ENCODE assay signal across 11 cellular contexts in genomic region chr12:4308334-4308960, GRCh38. TPM values are rescaled to one million over a fixed set of nuclear protein-coding genes. Genes with fewer than 3 reads are reported as not detected.
A peak's percentile ranks its signal among the peaks of the same experiment; 100 is the strongest.
DNase-seq lines count a peak whose midpoint lies in the region; ATAC-seq, FAIRE-seq and TF ChIP-seq lines count a peak whose summit lies in the region.
"Had no signal": no experiment of that assay in that cellular context is flagged by ENCODE, and none has a peak within 500 bp of the region (broad histone marks: within the 10 kb centered on the region; RNA-seq: fewer than 3 reads in every experiment).

No MANE protein-coding gene starts in this region.

- H3K36me3 Mint-ChIP-seq in CD4-positive, CD25-positive, alpha-beta regulatory T cell, result peaks cover 20% of the 10 kb centered on the region

- peak overlapping the region; percentile 19 for H3K4ac ChIP-seq in H1 (replicated peaks; ENCODE audit: insufficient read length, low read depth, low read length)
- no peak overlapping the region for H3K4ac ChIP-seq in neuronal stem cell (ENCODE audit: low read length)

- whole genome bisulfite sequencing in H1 (ENCODE audit: extremely low coverage in 1 of 2, insufficient coverage in 1 of 2, insufficient read length in 1 of 2, insufficient replicate concordance in 2 of 2, low coverage in 1 of 2, low lambda C conversion rate in 2 of 2, missing lambda C conversion rate in 1 of 2), 2 experiments, result 89% methylated on average over 10 of the region's 14 CpGs; no CpG with 5 or more reads in 1 of the 2 experiments
- no CpG with 5 or more reads among the region's 14 CpGs for WGBS in neuronal stem cell (ENCODE audit: extremely low coverage in 2 of 2, insufficient read length in 2 of 2, insufficient replicate concordance in 1 of 2), 2 donors

- no peaks in the 10 kb centered on the region for H3K4me1 ChIP-seq in CD4-positive, CD25-positive, alpha-beta regulatory T cell (ENCODE audit: control insufficient read depth, insufficient read depth, low read length, poor library complexity, severe bottlenecking)
- peaks cover 19% of the 10 kb centered on the region for H3K4me1 ChIP-seq in HUES6 (ENCODE audit: control insufficient read depth, insufficient read depth, low read length)
- H3K4me1 ChIP-seq in H1 (replicated peaks in 1 of 4; ENCODE audit: control insufficient read depth in 3 of 4, insufficient read depth in 4 of 4, low read length in 3 of 4), result peaks cover 3 to 10% (median 6%) of the 10 kb centered on the region in 4 experiments; a peak in 6 of 7 replicates
- H3K4me1 ChIP-seq in neuronal stem cell (ENCODE audit: control insufficient read depth in 2 of 2, insufficient read depth in 1 of 2, low read depth in 1 of 2, low read length in 2 of 2), result peaks cover 13% of the 10 kb centered on the region in 2 donors

- no peak overlapping the region for H3K27ac ChIP-seq in CD4-positive, CD25-positive, alpha-beta regulatory T cell (ENCODE audit: insufficient read depth, low read length, poor library complexity, severe bottlenecking)
- H3K27ac ChIP-seq in HUES6 (ENCODE audit: low read depth, low read length) (no peak overlapping the region; the same call in 1 of the 2 replicates), H1 (ENCODE audit: low read depth, low read length) (no peak overlapping the region), neuronal stem cell (replicated peaks; ENCODE audit: low read length) (peak overlapping the region; percentile 17)

- H3K9me3 Mint-ChIP-seq in CD4-positive, CD25-positive, alpha-beta regulatory T cell, result no peaks in the 10 kb centered on the region

- peak overlapping the region; percentile 73 for H3K9ac ChIP-seq in HUES6 (ENCODE audit: low read length)
- H3K9ac ChIP-seq in H1 (replicated peaks in 1 of 4; ENCODE audit: extremely low read depth in 1 of 4, low read depth in 3 of 4, low read length in 3 of 4), result no peak overlapping the region
- H3K9ac ChIP-seq in neuronal stem cell (ENCODE audit: low read depth, low read length, poor library complexity), result no peak overlapping the region

- ATAC-seq in CD4-positive, CD25-positive, alpha-beta regulatory T cell (ENCODE audit: low read depth in 2 of 2), result no peak
- ATAC-seq in GM21786 (IDR thresholded peaks at IDR 0.05; ENCODE audit: unreplicated experiment) (no peak), GM21526 (IDR thresholded peaks at IDR 0.05; ENCODE audit: low FRiP score, unreplicated experiment) (no peak)

- no peak for FAIRE-seq in H1 (lab: Jason Lieb, UNC)

- H3K4me3 Mint-ChIP-seq in CD4-positive, CD25-positive, alpha-beta regulatory T cell, result peak overlapping the region in 1 of 4 donors; percentile 43

- no peak for DNase-seq in CD4-positive, CD25-positive, alpha-beta regulatory T cell
- DNase-seq in H1 (ENCODE audit: low read depth in 1 of 2, low spot score in 2 of 2), result no peak
- no peak for DNase-seq in neuronal stem cell (ENCODE audit: low spot score)
- DNase-seq in glomerular visceral epithelial cell (ENCODE audit: extremely low spot score), result no peak
- no peak for DNase-seq in ureter (ENCODE audit: low spot score)
- DNase-seq: activated CD4-positive, alpha-beta T cell treated with anti-CD3 and anti-CD28 coated beads, Interleukin-2, amount 50 U/mL, for 48 hours; stimulated activated CD4-positive, alpha-beta T cell treated with anti-CD3 and anti-CD28 coated beads, Interleukin-1b, Interleukin-23, amount 100 ng/mL, for 48 hours had no signal

- no peak overlapping the region for H2BK12ac ChIP-seq in H1 (ENCODE audit: low read depth, low read length)
- no peak overlapping the region for H2BK12ac ChIP-seq in neuronal stem cell (ENCODE audit: low read length)

- TF ChIP-seq POLR2A in H1 (IDR thresholded peaks at IDR 0.05; ENCODE audit: control extremely low read depth in 1 of 2, low read depth in 2 of 2, low read length in 2 of 2), result no peak

- H3K23me2 ChIP-seq in H1 (ENCODE audit: low read depth, low read length), result no peaks in the 10 kb centered on the region

- H2BK5ac ChIP-seq in H1 (ENCODE audit: low read depth, low read length) (no peak overlapping the region), neuronal stem cell (ENCODE audit: low read length) (no peak overlapping the region)

- no peak for TF ChIP-seq CTCF in H1 (IDR thresholded peaks at IDR 0.05; ENCODE audit: control extremely low read depth in 1 of 3, insufficient read depth in 1 of 3, low read depth in 1 of 3, low read length in 3 of 3)

- H3K4me1 Mint-ChIP-seq in CD4-positive, CD25-positive, alpha-beta regulatory T cell, result peaks cover under 1 to 12% (median 6%) of the 10 kb centered on the region in 4 donors

- peaks cover 0 to 10% of the 10 kb centered on the region in 2 experiments for H4K20me1 ChIP-seq in H1 (replicated peaks in 1 of 2; ENCODE audit: control insufficient read depth in 1 of 2, insufficient read depth in 2 of 2, low read length in 2 of 2)

- H2AFZ ChIP-seq in H1 (ENCODE audit: low read length) (0 out of 2 replicates have a peak overlapping the region, but pooled peaks have one; percentile 30), neuronal stem cell (ENCODE audit: low read length) (no peak overlapping the region)

- H3K23ac ChIP-seq in H1 (ENCODE audit: insufficient read length) (no peak overlapping the region), neuronal stem cell (ENCODE audit: low read depth, low read length, poor library complexity) (no peak overlapping the region)

- H3K9me3 ChIP-seq in CD4-positive, CD25-positive, alpha-beta regulatory T cell (ENCODE audit: control insufficient read depth in 2 of 2, low read length in 2 of 2), result no peaks in the 10 kb centered on the region
- H3K9me3 ChIP-seq in HUES6 (ENCODE audit: control insufficient read depth, insufficient read depth, low read depth, low read length) (no peaks in the 10 kb centered on the region), H1 (ENCODE audit: insufficient read depth in 2 of 2, low read depth in 1 of 2, low read length in 1 of 2) (no peaks in the 10 kb centered on the region), neuronal stem cell (replicated peaks in 1 of 2; ENCODE audit: control insufficient read depth in 2 of 2, insufficient read depth in 1 of 2, low read depth in 1 of 2, low read length in 2 of 2) (no peaks in the 10 kb centered on the region)
- H3K9me3 ChIP-seq: MG63 had no signal

- POLR2A ChIA-PET in H1 (lab: Charles Lee; ENCODE audit: partially characterized antibody), result interaction anchor here (0.6 to 25.4 kb wide), 6 partner anchors 10 to 151 kb away, joined by 3 to 531 read pairs (median 4); partner anchors contain the start of gene CCND2

- no peaks in the 10 kb centered on the region for H3K79me1 ChIP-seq in H1 (ENCODE audit: low read depth, low read length)
- H3K79me1 ChIP-seq in neuronal stem cell (ENCODE audit: low read depth, low read length), result no peaks in the 10 kb centered on the region

- no peak for TF ChIP-seq EP300 in H1 (IDR thresholded peaks at IDR 0.05; ENCODE audit: borderline replicate concordance in 1 of 2, low read depth in 2 of 2, low read length in 2 of 2)

- no peak overlapping the region for H2BK120ac ChIP-seq in H1 (replicated peaks; ENCODE audit: low read depth, low read length)
- no peak overlapping the region for H2BK120ac ChIP-seq in neuronal stem cell (ENCODE audit: low read depth, low read length)

- no peak overlapping the region for H3K56ac ChIP-seq in H1 (replicated peaks; ENCODE audit: insufficient read length, low read depth, low read length)

- H3K27ac Mint-ChIP-seq in CD4-positive, CD25-positive, alpha-beta regulatory T cell, result peak overlapping the region in 2 of 3 donors; percentile 38 to 48

- H3K4me2 ChIP-seq in H1 (ENCODE audit: insufficient read depth in 1 of 2, low read depth in 2 of 2, low read length in 2 of 2) (peak overlapping the region in 1 of 2 experiments; percentile 26; a peak in 3 of 4 replicates), neuronal stem cell (ENCODE audit: insufficient read depth, low read length, poor library complexity, severe bottlenecking) (no peak overlapping the region)

- H3K27me3 Mint-ChIP-seq in CD4-positive, CD25-positive, alpha-beta regulatory T cell, result no peaks in the 10 kb centered on the region

- H4K8ac ChIP-seq in H1 (ENCODE audit: extremely low read depth, insufficient read depth, low read length) (no peak overlapping the region), neuronal stem cell (ENCODE audit: low read depth, low read length) (no peak overlapping the region)

- peaks cover 63% of the 10 kb centered on the region for H3K36me3 ChIP-seq in CD4-positive, CD25-positive, alpha-beta regulatory T cell (ENCODE audit: control insufficient read depth, insufficient read depth, low read length)
- H3K36me3 ChIP-seq in HUES6 (ENCODE audit: control insufficient read depth, insufficient read depth, low read length), result peaks cover 22% of the 10 kb centered on the region
- peaks cover 9 to 29% (median 14%) of the 10 kb centered on the region in 4 experiments for H3K36me3 ChIP-seq in H1 (ENCODE audit: control insufficient read depth in 2 of 4, insufficient read depth in 4 of 4, low read length in 3 of 4)
- H3K36me3 ChIP-seq in neuronal stem cell (replicated peaks in 1 of 2; ENCODE audit: control insufficient read depth in 2 of 2, insufficient read depth in 2 of 2, low read length in 2 of 2), result peaks cover 16 to 74% of the 10 kb centered on the region in 2 donors
- H3K36me3 ChIP-seq: MG63 had no signal

- no peaks in the 10 kb centered on the region; a peak in 1 of 4 replicates for H3K79me2 ChIP-seq in H1 (ENCODE audit: control insufficient read depth in 1 of 2, insufficient read depth in 2 of 2, low read length in 2 of 2)

- H3K14ac ChIP-seq in H1 (ENCODE audit: insufficient read length) (no peak overlapping the region), neuronal stem cell (ENCODE audit: low read length) (no peak overlapping the region)

- CTCF ChIA-PET in H1 (lab: Charles Lee; ENCODE audit: partially characterized antibody), result interaction anchor here (0.6 to 2.1 kb wide), 12 partner anchors 15 to 432 kb away, joined by 3 to 5 read pairs (median 3); no protein-coding TSS in a partner anchor

- H4K91ac ChIP-seq in H1 (replicated peaks; ENCODE audit: insufficient read length, low read length), result no peak overlapping the region
- H4K91ac ChIP-seq in neuronal stem cell (ENCODE audit: low read depth, low read length, poor library complexity), result no peak overlapping the region

- H2BK20ac ChIP-seq in H1 (ENCODE audit: low read length), result no peak overlapping the region

- no peak overlapping the region for H2BK15ac ChIP-seq in H1 (ENCODE audit: low read length)
- no peak overlapping the region for H2BK15ac ChIP-seq in neuronal stem cell (ENCODE audit: low read length)

- no peak for TF ChIP-seq RAD21 in H1 (IDR thresholded peaks at IDR 0.05 in 1 of 2, conservative IDR thresholded peaks at IDR 0.05 in 1 of 2; ENCODE audit: low read depth in 2 of 2, low read length in 2 of 2)

- no peaks in the 10 kb centered on the region for H3K27me3 ChIP-seq in CD4-positive, CD25-positive, alpha-beta regulatory T cell (ENCODE audit: control insufficient read depth, insufficient read depth, low read length)
- H3K27me3 ChIP-seq in HUES6 (ENCODE audit: control insufficient read depth, insufficient read depth, low read length) (no peaks in the 10 kb centered on the region), H1 (replicated peaks in 1 of 4; ENCODE audit: control insufficient read depth in 3 of 4, extremely low read depth in 1 of 4, insufficient read depth in 3 of 4, low read length in 3 of 4) (no peaks in the 10 kb centered on the region), neuronal stem cell (ENCODE audit: control insufficient read depth in 3 of 3, insufficient read depth in 3 of 3, low read depth in 1 of 3, low read length in 3 of 3) (no peaks in the 10 kb centered on the region)

- peak overlapping the region; percentile 40 for H4K5ac ChIP-seq in H1 (ENCODE audit: insufficient read length, low read depth, low read length)

- no peak overlapping the region for H3K18ac ChIP-seq in H1 (ENCODE audit: extremely low read depth, low read length)
- H3K18ac ChIP-seq in neuronal stem cell (ENCODE audit: low read length), result no peak overlapping the region

- no peak overlapping the region for H3K4me3 ChIP-seq in CD4-positive, CD25-positive, alpha-beta regulatory T cell (ENCODE audit: low read depth, low read length)
- H3K4me3 ChIP-seq in HUES6 (ENCODE audit: low read depth, low read length), result peak overlapping the region; percentile 12; the same call in 1 of the 2 replicates
- no peak overlapping the region for H3K4me3 ChIP-seq in H1 (ENCODE audit: extremely low read depth in 1 of 4, insufficient read depth in 2 of 4, low read depth in 3 of 4, low read length in 4 of 4)
- H3K4me3 ChIP-seq in neuronal stem cell (ENCODE audit: low read length in 2 of 2), result no peak overlapping the region
- H3K4me3 ChIP-seq: MG63 had no signal

- H2AK5ac ChIP-seq in H1 (ENCODE audit: low read depth, low read length) (0 out of 2 replicates have a peak overlapping the region, but pooled peaks have one; percentile 19), neuronal stem cell (ENCODE audit: low read depth, low read length) (no peak overlapping the region)

RNA-seq across cellular contexts. Expression of gene TIGAR, which starts 12.6 kb away (rescaled TPM):
- 13.3 TPM for total RNA-seq in CD4-positive, CD25-positive, alpha-beta regulatory T cell
- 1 to 10 TPM; 2.1 to 7.1 (median 5.6) TPM for polyA plus RNA-seq in CD4-positive, CD25-positive, alpha-beta regulatory T cell
- total RNA-seq in H1 (2021; fragmentation: NEBNext Ultra II Directional; extraction: Animal tissue kit (Norgen Biotek cat#: 25700)), result 26.4 and 27.6 TPM in 2 replicates
- polyA plus RNA-seq in H1 (2011; rRNA removed), result 1.8 and 3.8 TPM in 2 replicates
- 5.3 TPM for polyA plus RNA-seq in H1 (2011; cell fraction: cytosol; rRNA removed)
- 2.1 TPM for polyA plus RNA-seq in H1 (2011; cell fraction: nucleus; rRNA removed)
- polyA plus RNA-seq in H1 (2012, experiment 1 of 2), result 11.4 to 17.3 TPM (median 14.4 TPM) in 4 replicates
- 1.1 TPM for polyA plus RNA-seq in H1 (2012, experiment 2 of 2)
- 8.7 TPM for polyA plus RNA-seq in H1 (2013, experiment 1 of 2)
- 9.3 TPM for polyA plus RNA-seq in H1 (2013, experiment 2 of 2)
- 2.4 TPM in 2 replicates for polyA minus RNA-seq in H1 (2011; rRNA and poly(A)+ RNA removed)
- polyA minus RNA-seq in H1 (2011; cell fraction: cytosol; rRNA and poly(A)+ RNA removed), result 2.1 TPM
- 4.9 TPM for polyA minus RNA-seq in H1 (2011; cell fraction: nucleus; rRNA and poly(A)+ RNA removed)
- 10.6 TPM for polyA plus RNA-seq in neuronal stem cell (2013, experiment 1 of 2)
- 10.3 TPM for polyA plus RNA-seq in neuronal stem cell (2013, experiment 2 of 2)
- total RNA-seq in ureter, result 14.3 TPM

RNA-seq across cellular contexts. Expression of gene CCND2, which starts 34.9 kb away (rescaled TPM):
- 206 TPM for total RNA-seq in CD4-positive, CD25-positive, alpha-beta regulatory T cell
- polyA plus RNA-seq in CD4-positive, CD25-positive, alpha-beta regulatory T cell, result 10 to 100 TPM; 51.8 to 67.1 (median 62.9) TPM
- 217 and 223 TPM in 2 replicates for total RNA-seq in H1 (2021; fragmentation: NEBNext Ultra II Directional; extraction: Animal tissue kit (Norgen Biotek cat#: 25700))
- polyA plus RNA-seq in H1 (2011; rRNA removed), result 35.7 and 41.7 TPM in 2 replicates
- 47.1 TPM for polyA plus RNA-seq in H1 (2011; cell fraction: cytosol; rRNA removed)
- 39.0 TPM for polyA plus RNA-seq in H1 (2011; cell fraction: nucleus; rRNA removed)
- 42.0 to 64.8 TPM (median 44.2 TPM) in 4 replicates for polyA plus RNA-seq in H1 (2012, experiment 1 of 2)
- 17.1 TPM for polyA plus RNA-seq in H1 (2012, experiment 2 of 2)
- polyA plus RNA-seq in H1 (2013, experiment 1 of 2), result 75.1 TPM
- polyA plus RNA-seq in H1 (2013, experiment 2 of 2), result 72.0 TPM
- 229 and 269 TPM in 2 replicates for polyA minus RNA-seq in H1 (2011; rRNA and poly(A)+ RNA removed)
- polyA minus RNA-seq in H1 (2011; cell fraction: cytosol; rRNA and poly(A)+ RNA removed), result 132 TPM
- polyA minus RNA-seq in H1 (2011; cell fraction: nucleus; rRNA and poly(A)+ RNA removed), result 91.3 TPM
- 82.7 TPM for polyA plus RNA-seq in neuronal stem cell (2013, experiment 1 of 2)
- polyA plus RNA-seq in neuronal stem cell (2013, experiment 2 of 2), result 87.9 TPM
- 108 TPM for total RNA-seq in ureter
